ENCODE assay signal across 28 cellular contexts in genomic region chr1:77945345-77945744, GRCh38.
"Had no signal": no experiment of that assay in that cellular context is flagged by ENCODE, and none has a peak within 500 bp of the region (broad histone marks: within the 10 kb centered on the region; RNA-seq: fewer than 3 reads in every experiment).

No MANE protein-coding gene starts in this region.

- H3K4me3 ChIP-seq: adrenal gland, body of pancreas, left lung, lung, smooth muscle cell, stomach, tibial artery, upper lobe of right lung had no signal

- H3K27ac Mint-ChIP-seq: activated CD4-positive, alpha-beta memory T cell treated with anti-CD3 and anti-CD28 coated beads for 36 hours; activated CD4-positive, alpha-beta T cell treated with anti-CD3 and anti-CD28 coated beads, Interleukin-2, amount 10 ng/mL, durations not matched to agents 24 days and 14 days; activated naive CD4-positive, alpha-beta T cell treated with anti-CD3 and anti-CD28 coated beads, Interleukin-2, amount 50 U/mL, for 72 hours; activated T-helper 17 cell treated with anti-CD3 and anti-CD28 coated beads, Interleukin-2, amount 50 U/mL, for 72 hours; nephron; stimulated activated memory B cell treated with anti-CD40 and anti-IgM and Interleukin-4, amounts not matched to agents 10 μg/mL and 1 μg/mL and 100 μg/mL, for 72 hours had no signal

- H3K27ac ChIP-seq: adrenal gland, body of pancreas, left lung, neutrophil, stomach, tibial artery, upper lobe of right lung, VCaP had no signal

- H3K9me3 Mint-ChIP-seq: activated CD4-positive, alpha-beta memory T cell treated with anti-CD3 and anti-CD28 coated beads for 36 hours; activated CD4-positive, alpha-beta T cell treated with anti-CD3 and anti-CD28 coated beads, Interleukin-2, amount 10 ng/mL, durations not matched to agents 24 days and 14 days; activated naive CD4-positive, alpha-beta T cell treated with anti-CD3 and anti-CD28 coated beads, Interleukin-2, amount 50 U/mL, for 72 hours; activated T-cell treated with anti-CD3 and anti-CD28 coated beads, Interleukin-2, amount 50 U/mL, for 4 hours; activated T-helper 17 cell treated with anti-CD3 and anti-CD28 coated beads, Interleukin-2, amount 50 U/mL, for 72 hours; nephron; stimulated activated memory B cell treated with anti-CD40 and anti-IgM and Interleukin-4, amounts not matched to agents 10 μg/mL and 1 μg/mL and 100 μg/mL, for 72 hours had no signal

- H3K27me3 Mint-ChIP-seq: activated CD4-positive, alpha-beta memory T cell treated with anti-CD3 and anti-CD28 coated beads for 36 hours; activated CD4-positive, alpha-beta T cell treated with anti-CD3 and anti-CD28 coated beads, Interleukin-2, amount 10 ng/mL, durations not matched to agents 24 days and 14 days; activated T-helper 17 cell treated with anti-CD3 and anti-CD28 coated beads, Interleukin-2, amount 50 U/mL, for 72 hours; stimulated activated memory B cell treated with anti-CD40 and anti-IgM and Interleukin-4, amounts not matched to agents 10 μg/mL and 1 μg/mL and 100 μg/mL, for 72 hours had no signal

- H3K9me3 ChIP-seq: adrenal gland, body of pancreas, left lung, neutrophil, stomach, tibial artery, upper lobe of right lung had no signal

- H3K4me1 Mint-ChIP-seq: nephron had no signal

- H3K27me3 ChIP-seq: adrenal gland, body of pancreas, left lung, neutrophil, stomach, tibial artery, upper lobe of right lung had no signal

- ATAC-seq: activated naive CD4-positive, alpha-beta T cell treated with anti-CD3 and anti-CD28 coated beads, Interleukin-2, amount 50 U/mL, for 72 hours; activated T-cell treated with anti-CD3 and anti-CD28 coated beads, Interleukin-2, amount 50 U/mL, for 4 hours; activated T-helper 17 cell treated with anti-CD3 and anti-CD28 coated beads, Interleukin-2, amount 50 U/mL, for 72 hours; body of pancreas; left lung; stimulated activated memory B cell treated with anti-CD40 and anti-IgM and Interleukin-4, amounts not matched to agents 10 μg/mL and 1 μg/mL and 100 μg/mL, for 72 hours; upper lobe of right lung had no signal

- H3K4me3 Mint-ChIP-seq: activated CD4-positive, alpha-beta memory T cell treated with anti-CD3 and anti-CD28 coated beads for 36 hours; activated CD4-positive, alpha-beta T cell treated with anti-CD3 and anti-CD28 coated beads, Interleukin-2, amount 10 ng/mL, durations not matched to agents 24 days and 14 days; activated T-cell treated with anti-CD3 and anti-CD28 coated beads, Interleukin-2, amount 50 U/mL, for 4 hours; activated T-helper 17 cell treated with anti-CD3 and anti-CD28 coated beads, Interleukin-2, amount 50 U/mL, for 72 hours; nephron; stimulated activated memory B cell treated with anti-CD40 and anti-IgM and Interleukin-4, amounts not matched to agents 10 μg/mL and 1 μg/mL and 100 μg/mL, for 72 hours had no signal

- DNase-seq: activated CD4-positive, alpha-beta memory T cell treated with anti-CD3 and anti-CD28 coated beads for 36 hours; activated CD4-positive, alpha-beta T cell treated with anti-CD3 and anti-CD28 coated beads, Interleukin-2, amount 10 ng/mL, durations not matched to agents 24 days and 14 days; activated gamma-delta T cell treated with Interleukin-2 at 50 U/mL for 16 hours; activated T-cell treated with anti-CD3 and anti-CD28 coated beads, Interleukin-2, amount 50 U/mL, for 4 hours; adrenal gland; aorta; body of pancreas; cortex of kidney; left lung; mesendoderm; retina; stimulated activated CD4-positive, alpha-beta T cell treated with anti-CD3 and anti-CD28 coated beads, Interleukin-1b, Interleukin-23, amount 100 ng/mL, for 48 hours; stimulated activated CD4-positive, alpha-beta T cell treated with anti-CD3 and anti-CD28 coated beads, Interleukin-4, amount 100 ng/mL, for 4 hours; stimulated activated CD8-positive, alpha-beta memory T cell treated with anti-CD3 and anti-CD28 coated beads, Interleukin-4, amount 100 ng/mL, for 48 hours; stomach; T-helper 1 cell; T-helper 9 cell; tibial artery; upper lobe of right lung had no signal

- FAIRE-seq: endothelial cell of umbilical vein had no signal
